ENCODE assay signal across 7 cellular contexts in the genomic region with DNA sequence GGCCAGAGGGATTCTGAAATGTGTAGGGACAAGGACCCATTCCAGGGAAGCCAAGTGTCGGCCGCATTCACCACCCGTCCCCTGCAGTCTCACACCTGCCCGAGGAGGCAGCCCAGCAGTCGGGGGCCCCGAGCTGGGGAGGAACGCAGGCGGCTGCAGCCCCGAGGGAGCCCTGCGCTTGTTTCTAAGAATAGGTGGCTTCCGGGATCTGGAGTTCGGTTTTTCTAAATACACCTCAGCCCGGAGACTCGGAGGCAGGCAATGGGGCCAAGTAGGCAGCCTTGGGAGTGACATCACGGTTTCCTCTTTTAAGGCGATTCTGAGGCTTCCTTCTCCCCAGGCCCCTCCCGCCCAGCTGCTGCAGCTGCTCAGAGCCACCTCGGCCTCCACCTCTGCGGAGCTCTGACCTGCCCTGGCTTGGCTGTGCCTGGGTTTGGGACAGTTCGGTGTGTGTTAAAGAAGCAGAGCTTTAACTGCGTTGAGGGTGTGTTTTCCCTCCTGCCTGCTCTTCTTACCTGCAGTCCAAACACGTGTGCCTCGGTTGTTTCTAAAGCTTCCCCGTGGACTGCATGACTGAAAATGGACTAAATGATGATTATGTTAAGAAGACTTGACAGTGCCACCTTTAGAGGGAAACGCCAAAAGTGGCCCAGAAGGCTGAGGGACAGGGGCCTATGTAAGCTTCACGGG.
DNase-seq lines count a peak whose midpoint lies in the region; ATAC-seq and TF ChIP-seq lines count a peak whose summit lies in the region.

No MANE protein-coding gene starts in this region.

- H3K4me1 Mint-ChIP-seq in activated naive CD8-positive, alpha-beta T cell treated with anti-CD3 and anti-CD28 coated beads, Interleukin-2, amount 10 ng/mL, durations not matched to agents 7 days and 5 days: peaks cover 2% of the 10 kb centered on the region

- ATAC-seq in HG03025 (IDR thresholded peaks at IDR 0.05; ENCODE audit: low FRiP score, unreplicated experiment): peak; percentile 75
- peak; percentile 81 for ATAC-seq in activated naive CD8-positive, alpha-beta T cell treated with anti-CD3 and anti-CD28 coated beads, Interleukin-2, amount 10 ng/mL, durations not matched to agents 7 days and 5 days (ENCODE audit: low read depth)
- peak; percentile 49 to 73 for ATAC-seq in lower lobe of right lung
- ATAC-seq in aorta (ENCODE audit: low FRiP score): peak; percentile 89
- ATAC-seq in GM18520 (IDR thresholded peaks at IDR 0.05; ENCODE audit: unreplicated experiment): no peak

- H3K27ac ChIP-seq in lower lobe of right lung: peak overlapping the region; percentile 42
- peak overlapping the region; percentile 97 to 100 for H3K27ac ChIP-seq in aorta (ENCODE audit: low read depth in 1 of 2, low read length in 2 of 2)

- WGBS in aorta, 2 donors: 1 to 4% methylated on average over 26 of the region's 26 CpGs

- H3K36me3 Mint-ChIP-seq in activated naive CD8-positive, alpha-beta T cell treated with anti-CD3 and anti-CD28 coated beads, Interleukin-2, amount 10 ng/mL, durations not matched to agents 7 days and 5 days: no peaks in the 10 kb centered on the region

- intact Hi-C loops in lower lobe of right lung (cut with DNase I): no loop called here
- intact Hi-C loops in aorta (cut with DNase I): no loop called here

- H3K9me3 ChIP-seq in lower lobe of right lung (no peaks in the 10 kb centered on the region), aorta (ENCODE audit: control insufficient read depth, low read length) (no peaks in the 10 kb centered on the region)

- H3K4me3 ChIP-seq in lower lobe of right lung (peak overlapping the region; percentile 19), aorta (ENCODE audit: low read length in 2 of 2) (no peak overlapping the region)

- peak; percentile 31 for DNase-seq in activated naive CD8-positive, alpha-beta T cell treated with anti-CD3 and anti-CD28 coated beads, Interleukin-2, amount 10 ng/mL, durations not matched to agents 7 days and 5 days
- no peak for DNase-seq in lower lobe of right lung
- peak; percentile 85 to 90 for DNase-seq in aorta
- DNase-seq in NCI-H1092 treated with DMSO at 0.1 percent for 48 hours (lab: John Stamatoyannopoulos, UW): no peak

- no peak for TF ChIP-seq CTCF in lower lobe of right lung (IDR thresholded peaks at IDR 0.05)

- peak; percentile 20 for TF ChIP-seq POLR2A in GM19193 (IDR thresholded peaks at IDR 0.05; ENCODE audit: extremely low read depth, insufficient read depth, insufficient read length)

- H3K4me1 ChIP-seq in lower lobe of right lung (peaks cover 18% of the 10 kb centered on the region), aorta (ENCODE audit: control insufficient read depth in 1 of 2, insufficient read depth in 2 of 2, low read length in 2 of 2) (peaks cover 2 to 4% of the 10 kb centered on the region in 2 donors)

- POLR2A ChIA-PET in activated naive CD8-positive, alpha-beta T cell treated with anti-CD3 and anti-CD28 coated beads, Interleukin-2, amount 10 ng/mL, durations not matched to agents 7 days and 5 days (lab: Charles Lee): no interaction called here

- peaks cover 45% of the 10 kb centered on the region for H3K27me3 Mint-ChIP-seq in activated naive CD8-positive, alpha-beta T cell treated with anti-CD3 and anti-CD28 coated beads, Interleukin-2, amount 10 ng/mL, durations not matched to agents 7 days and 5 days

- H3K9me3 Mint-ChIP-seq in activated naive CD8-positive, alpha-beta T cell treated with anti-CD3 and anti-CD28 coated beads, Interleukin-2, amount 10 ng/mL, durations not matched to agents 7 days and 5 days: peaks cover 4% of the 10 kb centered on the region

- no peak overlapping the region for H3K27ac Mint-ChIP-seq in activated naive CD8-positive, alpha-beta T cell treated with anti-CD3 and anti-CD28 coated beads, Interleukin-2, amount 10 ng/mL, durations not matched to agents 7 days and 5 days

- H3K27me3 ChIP-seq in lower lobe of right lung (ENCODE audit: low read depth) (no peaks in the 10 kb centered on the region), aorta (ENCODE audit: control insufficient read depth in 1 of 2, insufficient read depth in 2 of 2, low read length in 1 of 2) (no peaks in the 10 kb centered on the region)

- H3K36me3 ChIP-seq in lower lobe of right lung: no peaks in the 10 kb centered on the region
- no peaks in the 10 kb centered on the region for H3K36me3 ChIP-seq in aorta (ENCODE audit: control insufficient read depth in 1 of 2, insufficient read depth in 2 of 2, low read length in 1 of 2)

- peak overlapping the region; percentile 25 for H3K4me3 Mint-ChIP-seq in activated naive CD8-positive, alpha-beta T cell treated with anti-CD3 and anti-CD28 coated beads, Interleukin-2, amount 10 ng/mL, durations not matched to agents 7 days and 5 days

Comparison
In these comparisons a context has a peak if more than half of its experiments do, and no peak if none do; other contexts are left out.
1. DNase-seq: peak in activated naive CD8-positive, alpha-beta T cell treated with anti-CD3 and anti-CD28 coated beads, Interleukin-2, amount 10 ng/mL, durations not matched to agents 7 days and 5 days (single experiment) and aorta (2 of 2); none in lower lobe of right lung (single experiment) and NCI-H1092 treated with DMSO at 0.1 percent for 48 hours (single experiment).